ENCODE assay signal across 8 cellular contexts in the genomic region with DNA sequence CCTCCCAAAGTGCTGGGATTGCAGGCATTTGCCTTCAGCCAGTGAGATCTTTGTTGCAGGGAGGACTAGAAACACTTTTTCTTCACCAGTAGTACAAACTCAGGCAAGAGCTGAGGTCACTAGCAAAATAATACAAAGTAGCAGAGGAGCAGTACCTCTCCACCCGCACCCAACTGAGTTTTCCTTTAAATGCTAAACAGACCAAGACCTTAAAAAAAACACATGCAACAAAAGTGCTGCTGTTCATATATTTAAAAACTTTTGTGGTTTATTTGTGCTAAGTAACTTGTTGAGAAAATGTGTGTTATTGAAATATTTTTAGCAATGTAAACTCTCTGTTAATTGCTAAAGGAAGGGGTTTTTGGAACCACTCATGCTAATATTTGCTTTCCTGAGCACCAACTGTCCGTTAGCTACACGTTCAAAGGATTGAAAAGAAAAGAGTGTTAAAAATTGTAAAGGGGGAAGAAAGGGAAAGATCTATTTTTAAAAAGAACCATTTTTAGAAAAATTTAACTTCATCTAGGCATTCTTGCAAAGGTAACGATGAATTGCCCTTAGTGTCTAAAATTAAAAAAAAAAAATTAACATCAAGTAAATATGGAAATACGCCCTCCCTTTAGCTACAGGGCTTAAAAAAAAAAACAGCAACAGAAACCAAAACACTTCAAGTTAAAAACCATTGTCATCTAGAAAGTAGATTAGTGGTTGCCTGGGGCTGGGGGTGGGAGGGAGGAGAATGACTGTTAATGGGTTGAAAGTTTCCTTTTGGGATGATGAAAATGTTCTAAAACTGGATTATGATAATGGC.
DNase-seq lines count a peak whose midpoint lies in the region; ATAC-seq, FAIRE-seq and TF ChIP-seq lines count a peak whose summit lies in the region.

No MANE protein-coding gene starts in this region.

- no peak overlapping the region for H2AFZ ChIP-seq in OCI-LY1 (ENCODE audit: low read length)

- no peak overlapping the region for H3K9ac ChIP-seq in OCI-LY1 (ENCODE audit: low read length)

- H4K20me1 ChIP-seq in OCI-LY1 (ENCODE audit: insufficient read depth, low read length): no peaks in the 10 kb centered on the region

- H3K27ac Mint-ChIP-seq in osteocyte (ENCODE audit: unreplicated experiment): peak overlapping the region; percentile 28

- H3K4me1 Mint-ChIP-seq in osteocyte (ENCODE audit: unreplicated experiment): peaks cover 8% of the 10 kb centered on the region

- TF ChIP-seq CTCF in OCI-LY1 (IDR thresholded peaks at IDR 0.05; ENCODE audit: low read length): no peak
- TF ChIP-seq CTCF in osteocyte (IDR thresholded peaks at IDR 0.05): no peak
- TF ChIP-seq CTCF in pancreas (IDR thresholded peaks at IDR 0.05): no peak

- H3K9me3 ChIP-seq in OCI-LY1 (ENCODE audit: low read length) (no peaks in the 10 kb centered on the region), pancreas (no peaks in the 10 kb centered on the region)

- WGBS in pancreas, 2 donors: 67 to 69% methylated on average over 5 of the region's 5 CpGs

- no peak overlapping the region for H3K4me3 Mint-ChIP-seq in osteocyte (ENCODE audit: unreplicated experiment)

- DNase-seq in osteocyte (ENCODE audit: extremely low spot score, unreplicated experiment): no peak
- no peak for DNase-seq in cerebellar cortex (ENCODE audit: low spot score)
- no peak for DNase-seq in C1 segment of cervical spinal cord (lab: John Stamatoyannopoulos, UW)
- DNase-seq in effector CD4-positive, alpha-beta T cell: no peak
- no peak for DNase-seq in pancreas

- H3K4me2 ChIP-seq in OCI-LY1 (ENCODE audit: low read length): 0 out of 2 replicates have a peak overlapping the region, but pooled peaks have one; percentile 14

- intact Hi-C loops in pancreas (cut with DNase I): no loop called here

- no peaks in the 10 kb centered on the region for H3K9me2 ChIP-seq in OCI-LY1 (ENCODE audit: low read depth, low read length)

- no peaks in the 10 kb centered on the region for H3K79me2 ChIP-seq in OCI-LY1 (ENCODE audit: insufficient read depth, low read length)

- no peaks in the 10 kb centered on the region for H3K36me3 Mint-ChIP-seq in osteocyte (ENCODE audit: unreplicated experiment)

- no peak for FAIRE-seq in pancreas (lab: Jason Lieb, UNC)

- H3K36me3 ChIP-seq in OCI-LY1 (ENCODE audit: insufficient read depth, low read length): no peaks in the 10 kb centered on the region
- H3K36me3 ChIP-seq in pancreas: no peaks in the 10 kb centered on the region

- H3K4me1 ChIP-seq in OCI-LY1 (ENCODE audit: insufficient read depth, low read length, severe bottlenecking) (peaks cover 15% of the 10 kb centered on the region), pancreas (no peaks in the 10 kb centered on the region)

- no peaks in the 10 kb centered on the region for H3F3A ChIP-seq in OCI-LY1 (ENCODE audit: insufficient read depth, low read length)

- no peaks in the 10 kb centered on the region for H3K27me3 Mint-ChIP-seq in osteocyte (ENCODE audit: unreplicated experiment)

- H3K9me3 Mint-ChIP-seq in osteocyte (ENCODE audit: unreplicated experiment): no peaks in the 10 kb centered on the region

- H3K27ac ChIP-seq in OCI-LY1 (ENCODE audit: low read depth, low read length, poor library complexity, severe bottlenecking) (peak overlapping the region; percentile 55), pancreas (no peak overlapping the region)

- H3K27me3 ChIP-seq in OCI-LY1 (ENCODE audit: insufficient read depth, low read length) (no peaks in the 10 kb centered on the region), pancreas (no peaks in the 10 kb centered on the region)

- ATAC-seq in GM18907 (IDR thresholded peaks at IDR 0.05; ENCODE audit: unreplicated experiment): peak; percentile 85
- peak; percentile 86 for ATAC-seq in HG02759 (IDR thresholded peaks at IDR 0.05; ENCODE audit: unreplicated experiment)
- no peak for ATAC-seq in pancreas

- H3K4me3 ChIP-seq in OCI-LY1 (ENCODE audit: low read depth, low read length, poor library complexity, severe bottlenecking) (no peak overlapping the region), pancreas (no peak overlapping the region)

Comparison
In these comparisons a context has a peak if more than half of its experiments do, and no peak if none do; other contexts are left out.
1. ATAC-seq: peak in GM18907 (single experiment) and HG02759 (single experiment); none in pancreas (0 of 4).